11 cellular contexts compared by ENCODE assay signal in the genomic region with DNA sequence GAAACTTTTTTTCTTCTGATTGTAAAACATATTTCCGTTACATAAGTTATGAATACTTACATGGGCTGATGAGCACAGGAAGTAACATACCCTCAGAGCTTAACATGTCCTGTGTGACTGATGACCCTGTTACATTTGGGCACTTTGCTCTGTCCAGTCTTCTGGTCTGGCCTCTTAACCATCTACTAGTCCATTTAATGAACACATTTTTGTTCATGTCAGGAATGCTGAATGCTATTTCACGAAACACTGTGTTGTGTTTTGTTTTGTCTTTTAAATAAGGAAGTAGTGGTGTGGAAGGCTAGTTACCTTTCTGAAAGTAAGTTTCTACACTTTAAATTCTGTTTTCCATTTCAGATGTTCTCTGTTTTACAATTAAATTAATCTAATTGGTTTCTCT.
DNase-seq lines count a peak whose midpoint lies in the region; ATAC-seq and TF ChIP-seq lines count a peak whose summit lies in the region.
"Had no signal": no experiment of that assay in that cellular context is flagged by ENCODE, and none has a peak within 500 bp of the region (broad histone marks: within the 10 kb centered on the region; RNA-seq: fewer than 3 reads in every experiment).

No MANE protein-coding gene starts in this region.

- H3K4me1 Mint-ChIP-seq in chondrocyte (ENCODE audit: low read depth) (peaks cover 6% of the 10 kb centered on the region), osteocyte (ENCODE audit: unreplicated experiment) (no peaks in the 10 kb centered on the region)

- H3K79me2 ChIP-seq in osteoblast (ENCODE audit: insufficient read depth, low read length), result peaks cover 65% of the 10 kb centered on the region

- peaks cover 23% of the 10 kb centered on the region for H4K20me1 ChIP-seq in osteoblast (ENCODE audit: insufficient read depth, low read length)

- no peak overlapping the region for H3K4me3 ChIP-seq in osteoblast (ENCODE audit: insufficient read depth, low read length)
- H3K4me3 ChIP-seq: breast epithelium had no signal

- DNase-seq in chondrocyte (ENCODE audit: low spot score) (no peak), NCI-H748 (lab: John Stamatoyannopoulos, UW; ENCODE audit: unreplicated experiment) (no peak), osteocyte (ENCODE audit: extremely low spot score, unreplicated experiment) (no peak), osteoblast (ENCODE audit: insufficient read length, low spot score, missing footprints) (no peak), SW480 (ENCODE audit: low spot score) (no peak)
- DNase-seq: NCI-H510A treated with DMSO at 0.1 percent for 48 hours had no signal

- H3K27me3 ChIP-seq in osteoblast (ENCODE audit: insufficient read depth, low read length), result no peaks in the 10 kb centered on the region
- H3K27me3 ChIP-seq: breast epithelium had no signal

- H3K36me3 Mint-ChIP-seq in chondrocyte (ENCODE audit: low read depth) (peaks cover 4% of the 10 kb centered on the region), osteocyte (ENCODE audit: unreplicated experiment) (peaks cover 13% of the 10 kb centered on the region)

- no peaks in the 10 kb centered on the region for H3K4me1 ChIP-seq in osteoblast (ENCODE audit: insufficient read depth, low read length)
- H3K4me1 ChIP-seq: breast epithelium had no signal

- H3K4me2 ChIP-seq in osteoblast (ENCODE audit: insufficient read depth, low read length), result no peak overlapping the region

- H3K4me3 Mint-ChIP-seq in chondrocyte (ENCODE audit: unreplicated experiment) (no peak overlapping the region), osteocyte (ENCODE audit: unreplicated experiment) (no peak overlapping the region)
- H3K4me3 Mint-ChIP-seq: neural crest cell had no signal

- H3K27me3 Mint-ChIP-seq in chondrocyte (ENCODE audit: low read depth) (no peaks in the 10 kb centered on the region), osteocyte (ENCODE audit: unreplicated experiment) (no peaks in the 10 kb centered on the region)

- H3K27ac Mint-ChIP-seq in chondrocyte (ENCODE audit: unreplicated experiment), result peak overlapping the region; percentile 3
- no peak overlapping the region for H3K27ac Mint-ChIP-seq in osteocyte (ENCODE audit: unreplicated experiment)

- no peak for TF ChIP-seq CTCF in chondrocyte (IDR thresholded peaks at IDR 0.05)
- no peak for TF ChIP-seq CTCF in osteocyte (IDR thresholded peaks at IDR 0.05)
- TF ChIP-seq CTCF in osteoblast (IDR thresholded peaks at IDR 0.05; ENCODE audit: extremely low read depth, low read depth, low read length), result no peak

- no peak overlapping the region for H2AFZ ChIP-seq in osteoblast (ENCODE audit: low read length)

- H3K27ac ChIP-seq in osteoblast (ENCODE audit: low read depth, low read length), result no peak overlapping the region
- H3K27ac ChIP-seq: breast epithelium had no signal

- ATAC-seq in GM18517 (IDR thresholded peaks at IDR 0.05; ENCODE audit: unreplicated experiment), result peak; percentile 50
- ATAC-seq in GM21515 (IDR thresholded peaks at IDR 0.05; ENCODE audit: unreplicated experiment), result peak; percentile 53
- peak; percentile 55 for ATAC-seq in HG03342 (IDR thresholded peaks at IDR 0.05; ENCODE audit: unreplicated experiment)

- no peaks in the 10 kb centered on the region for H3K9me3 ChIP-seq in osteoblast (ENCODE audit: low read depth, low read length)
- H3K9me3 ChIP-seq: breast epithelium had no signal

- H3K36me3 ChIP-seq in osteoblast (ENCODE audit: insufficient read depth, low read length), result peaks cover 32% of the 10 kb centered on the region
- H3K36me3 ChIP-seq: breast epithelium had no signal

- H3K9me3 Mint-ChIP-seq in chondrocyte (ENCODE audit: low read depth) (no peaks in the 10 kb centered on the region), osteocyte (ENCODE audit: unreplicated experiment) (no peaks in the 10 kb centered on the region)
- H3K9me3 Mint-ChIP-seq: neural crest cell had no signal
